In genomic region chr1:120724507-120724906, GRCh38 we compare ENCODE assay signal across 7 cellular contexts. TPM values are rescaled to one million over a fixed set of nuclear protein-coding genes. Genes with fewer than 3 reads are reported as not detected.
DNase-seq lines count a peak whose midpoint lies in the region; ATAC-seq, FAIRE-seq and TF ChIP-seq lines count a peak whose summit lies in the region.
"Not testable (repeated sequence)": the region's sequence is repeated elsewhere in the genome, so short reads cannot be mapped to it uniquely, and the experiment has no call there.

No MANE protein-coding gene starts in this region.

- not testable (repeated sequence) for BruUV-seq in Panc1 (replicated peaks; lab: Mats Ljungman, UMichigan)

- not testable (repeated sequence) for H3K4me2 ChIP-seq in skeletal muscle satellite cell (ENCODE audit: low read length)

- POLR2A ChIA-PET in Panc1 (lab: Charles Lee); naive thymus-derived CD4-positive, alpha-beta T cell (lab: Charles Lee): not testable (repeated sequence)

- not testable (repeated sequence) for DNase-seq in H7; Panc1 (ENCODE audit: low read depth, low spot score); activated T-cell treated with anti-CD3 and anti-CD28 coated beads, Interleukin-2, amount 50 U/mL, for 4 hours; bronchial epithelial cell (ENCODE audit: low read depth)
- DNase-seq in heart left ventricle: peak in 2 of 5 donors; percentile 20 to 54
- peak in 3 of 9 donors; percentile 2 to 16 (median 13) for DNase-seq in naive thymus-derived CD4-positive, alpha-beta T cell

- intact Hi-C loops in Panc1 (cut with micrococcal nuclease; ENCODE audit: unreplicated experiment); heart left ventricle (cut with DNase I); naive thymus-derived CD4-positive, alpha-beta T cell (cut with micrococcal nuclease): not testable (repeated sequence)

- H3K4me3 Mint-ChIP-seq in activated T-cell treated with anti-CD3 and anti-CD28 coated beads, Interleukin-2, amount 50 U/mL, for 4 hours: peak overlapping the region; percentile 73
- peak overlapping the region in 7 of 10 donors; percentile 42 to 77 (median 65) for H3K4me3 Mint-ChIP-seq in naive thymus-derived CD4-positive, alpha-beta T cell

- H3K27ac Mint-ChIP-seq in naive thymus-derived CD4-positive, alpha-beta T cell: not testable (repeated sequence)

- in situ Hi-C loops in Panc1 (cut with HindIII; ENCODE audit: low pct_unique_long_range_greater_than_20kb, low sequenced_read_pairs): not testable (repeated sequence)

- peak overlapping the region; percentile 78 for H3K9ac ChIP-seq in skeletal muscle satellite cell (ENCODE audit: low read depth, low read length)

- not testable (repeated sequence) for H3K4me1 ChIP-seq in Panc1 (ENCODE audit: control insufficient read depth, insufficient read depth, low read length); heart left ventricle; naive thymus-derived CD4-positive, alpha-beta T cell (ENCODE audit: control insufficient read depth in 2 of 2, insufficient read depth in 2 of 2, low read length in 2 of 2); skeletal muscle satellite cell (ENCODE audit: control insufficient read depth, insufficient read depth, low read length)

- H3K27me3 Mint-ChIP-seq in activated T-cell treated with anti-CD3 and anti-CD28 coated beads, Interleukin-2, amount 50 U/mL, for 4 hours (ENCODE audit: low read depth); naive thymus-derived CD4-positive, alpha-beta T cell: not testable (repeated sequence)

- not testable (repeated sequence) for H3K9me3 ChIP-seq in Panc1 (ENCODE audit: control insufficient read depth, insufficient read depth, low read depth, low read length); heart left ventricle; naive thymus-derived CD4-positive, alpha-beta T cell (ENCODE audit: control insufficient read depth in 2 of 3, low read length in 3 of 3); skeletal muscle satellite cell (replicated peaks; ENCODE audit: low read length)

- H3K36me3 Mint-ChIP-seq in activated T-cell treated with anti-CD3 and anti-CD28 coated beads, Interleukin-2, amount 50 U/mL, for 4 hours (ENCODE audit: insufficient read depth); naive thymus-derived CD4-positive, alpha-beta T cell: not testable (repeated sequence)

- not testable (repeated sequence) for H3K9me3 Mint-ChIP-seq in activated T-cell treated with anti-CD3 and anti-CD28 coated beads, Interleukin-2, amount 50 U/mL, for 4 hours; naive thymus-derived CD4-positive, alpha-beta T cell

- WGBS in heart left ventricle, 4 donors: 0 to 1% (median 0%) methylated on average over 6 to 16 of the region's 28 CpGs; no CpG with 5 or more reads in 1 of the 4 donors

- H3K36me3 ChIP-seq in H7 (replicated peaks; ENCODE audit: control insufficient read depth, insufficient read depth, low read length); Panc1 (ENCODE audit: control insufficient read depth, insufficient read depth, low read length); bronchial epithelial cell (ENCODE audit: control insufficient read depth, insufficient read depth, low read length); heart left ventricle; naive thymus-derived CD4-positive, alpha-beta T cell (ENCODE audit: control insufficient read depth in 2 of 3, insufficient read depth in 3 of 3, low read length in 3 of 3); skeletal muscle satellite cell (ENCODE audit: insufficient read depth, low read length): not testable (repeated sequence)

- TF ChIP-seq POLR2A in heart left ventricle (IDR thresholded peaks at IDR 0.05): not testable (repeated sequence)

- H3K4me3 ChIP-seq in H7 (ENCODE audit: insufficient read depth, low read depth, low read length) (peak overlapping the region; percentile 49), Panc1 (ENCODE audit: low read depth in 2 of 2, low read length in 2 of 2) (peak overlapping the region; percentile 46 to 48), bronchial epithelial cell (ENCODE audit: low read depth, low read length) (peak overlapping the region; percentile 73), heart left ventricle (peak overlapping the region in 11 of 12 donors; percentile 49 to 93 (median 70)), skeletal muscle satellite cell (ENCODE audit: low read length) (peak overlapping the region; percentile 69)
- H3K4me3 ChIP-seq in naive thymus-derived CD4-positive, alpha-beta T cell (ENCODE audit: low read length): peak overlapping the region; percentile 20

- H3K27ac ChIP-seq in Panc1 (ENCODE audit: low read length): not testable (repeated sequence)
- H3K27ac ChIP-seq in heart left ventricle: peak overlapping the region in 9 of 12 donors; percentile 27 to 87 (median 77)
- H3K27ac ChIP-seq in naive thymus-derived CD4-positive, alpha-beta T cell (ENCODE audit: low read depth, low read length): peak overlapping the region; percentile 81

- not testable (repeated sequence) for FAIRE-seq in bronchial epithelial cell (lab: Jason Lieb, UNC)

- H3K27me3 ChIP-seq in H7 (ENCODE audit: control insufficient read depth, insufficient read depth, low read length); Panc1 (ENCODE audit: control insufficient read depth, insufficient read depth, low read length); bronchial epithelial cell (ENCODE audit: control insufficient read depth, insufficient read depth, low read length); heart left ventricle; naive thymus-derived CD4-positive, alpha-beta T cell (ENCODE audit: control insufficient read depth in 2 of 2, insufficient read depth in 2 of 2, low read length in 2 of 2); skeletal muscle satellite cell (ENCODE audit: control insufficient read depth, insufficient read depth, low read length): not testable (repeated sequence)

- CTCF ChIA-PET in Panc1 (lab: Charles Lee); naive thymus-derived CD4-positive, alpha-beta T cell (lab: Charles Lee): not testable (repeated sequence)

- H3K4me1 Mint-ChIP-seq in activated T-cell treated with anti-CD3 and anti-CD28 coated beads, Interleukin-2, amount 50 U/mL, for 4 hours (ENCODE audit: low read depth); naive thymus-derived CD4-positive, alpha-beta T cell: not testable (repeated sequence)

- ATAC-seq in Panc1; activated T-cell treated with anti-CD3 and anti-CD28 coated beads, Interleukin-2, amount 50 U/mL, for 4 hours; heart left ventricle; naive thymus-derived CD4-positive, alpha-beta T cell: not testable (repeated sequence)

- TF ChIP-seq CTCF in Panc1 (IDR thresholded peaks at IDR 0.05); bronchial epithelial cell (IDR thresholded peaks at IDR 0.05; ENCODE audit: insufficient read depth, low read length, severe bottlenecking); heart left ventricle (IDR thresholded peaks at IDR 0.05): not testable (repeated sequence)

RNA-seq across cellular contexts. Expression of gene NBPF26, which starts 0.8 kb away (rescaled TPM):
- 4.9 and 6.4 TPM in 2 replicates for total RNA-seq in H7 (2014; rRNA removed; shearing (Covaris generic))
- total RNA-seq in Panc1 (2021; ENCODE audit: unreplicated experiment): 22.9 TPM
- polyA plus RNA-seq in Panc1 (2012; ENCODE audit: insufficient read length): 7.1 TPM
- total RNA-seq in activated T-cell treated with anti-CD3 and anti-CD28 coated beads, Interleukin-2, amount 50 U/mL, for 4 hours: 10 to 100 TPM; 10.0 to 26.7 (median 13.8) TPM
- total RNA-seq in bronchial epithelial cell: 19.2 and 46.6 TPM in 2 replicates
- total RNA-seq in heart left ventricle: 10 to 100 TPM in 4 of 9 donors, 1 to 10 TPM in 5; 3.5 to 35.9 (median 7.5) TPM
- polyA plus RNA-seq in heart left ventricle: 1 to 10 TPM; 4.1 to 4.7 TPM
- 10 to 100 TPM in 4 of 5 experiments, 1 to 10 TPM in 1; 9.9 to 77.3 (median 39.1) TPM for total RNA-seq in naive thymus-derived CD4-positive, alpha-beta T cell
- polyA plus RNA-seq in naive thymus-derived CD4-positive, alpha-beta T cell: 1 to 10 TPM; 6.0 to 9.4 TPM
- total RNA-seq in skeletal muscle satellite cell (2012; rRNA removed): 25.8 and 27.1 TPM in 2 replicates

Comparison
In these comparisons a context has a peak if more than half of its experiments do, and no peak if none do; other contexts are left out.
1. H3K4me3 ChIP-seq: peak in every context shown above with its lines; median percentile 73 in bronchial epithelial cell; 70 in heart left ventricle; 69 in skeletal muscle satellite cell; 49 in H7; 47 in Panc1; 20 in naive thymus-derived CD4-positive, alpha-beta T cell.